22 cellular contexts compared by ENCODE assay signal in the genomic region with DNA sequence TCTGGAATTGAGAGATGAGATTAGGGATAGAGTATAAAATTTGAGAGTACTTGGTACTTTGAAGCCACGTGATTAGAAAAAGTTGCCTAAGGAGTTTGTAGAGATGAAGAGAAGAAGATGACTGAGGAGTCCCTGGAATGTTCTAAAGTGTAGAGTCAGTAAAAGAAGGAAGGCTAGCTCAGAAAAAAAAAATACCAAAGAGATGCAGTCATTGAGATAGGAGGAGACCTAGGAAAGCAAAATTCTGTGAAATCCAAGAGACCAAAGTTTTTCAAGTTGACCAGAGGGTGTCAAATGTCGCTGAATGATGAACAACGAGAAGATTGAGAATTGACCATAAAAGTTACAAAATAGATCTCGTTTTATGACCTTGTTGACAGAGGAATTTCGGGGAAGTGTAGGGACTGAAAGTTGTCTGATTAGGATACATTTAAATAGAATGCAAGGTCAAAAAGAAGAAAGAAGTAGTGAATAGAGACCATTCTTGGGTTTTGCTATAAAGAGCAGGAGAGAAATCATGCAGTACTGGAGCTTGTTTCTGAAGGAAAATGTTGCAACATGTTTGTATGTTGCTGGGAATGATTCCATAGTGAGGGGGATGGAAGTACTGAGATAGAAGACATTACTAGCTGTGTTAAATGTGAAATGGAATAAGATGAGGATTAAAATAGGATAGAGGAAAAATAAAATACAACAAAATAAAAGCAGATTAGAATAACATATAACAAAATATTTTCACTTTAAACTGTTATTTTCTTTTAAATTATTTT. TPM values are rescaled to one million over a fixed set of nuclear protein-coding genes. Genes with fewer than 3 reads are reported as not detected.
DNase-seq lines count a peak whose midpoint lies in the region; ATAC-seq, FAIRE-seq and TF ChIP-seq lines count a peak whose summit lies in the region.
"Had no signal": no experiment of that assay in that cellular context is flagged by ENCODE, and none has a peak within 500 bp of the region (broad histone marks: within the 10 kb centered on the region; RNA-seq: fewer than 3 reads in every experiment).

No MANE protein-coding gene starts in this region.

- peak; percentile 45 for DNase-seq in GM04504 (ENCODE audit: low read depth)
- peak; percentile 50 for DNase-seq in amniotic epithelial cell (ENCODE audit: low read depth)
- DNase-seq in keratinocyte (ENCODE audit: low read depth, low spot score), result no peak
- no peak for DNase-seq in uterus
- no peak for DNase-seq in DMS153 treated with DMSO at 0.1 percent for 48 hours (lab: John Stamatoyannopoulos, UW; ENCODE audit: unreplicated experiment)
- no peak for DNase-seq in activated naive CD4-positive, alpha-beta T cell (lab: John Stamatoyannopoulos, UW)
- DNase-seq: activated CD4-positive, CD25-positive, alpha-beta regulatory T cell; activated CD8-positive, alpha-beta T cell treated with anti-CD3 and anti-CD28 coated beads, Interleukin-2, amount 10 ng/mL, durations not matched to agents 7 days and 5 days; activated T-cell treated with anti-CD3 and anti-CD28 coated beads, Interleukin-2, amount 50 U/mL, for 72 hours; BE2C; effector CD8-positive, alpha-beta T cell; immature natural killer cell; Kasumi-1; lower lobe of right lung; NCI-H1417; NCI-H2107; NCI-H510A treated with DMSO at 0.1 percent for 48 hours; nucleus accumbens; RPMI8226; T-helper 9 cell had no signal

- H3K4me3 ChIP-seq in keratinocyte (ENCODE audit: control insufficient read depth in 2 of 3, extremely low read depth in 1 of 3, insufficient read depth in 2 of 3, low read depth in 1 of 3, low read length in 3 of 3), result no peak overlapping the region
- no peak overlapping the region for H3K4me3 ChIP-seq in uterus
- H3K4me3 ChIP-seq: lower lobe of right lung had no signal

- H3K9me3 ChIP-seq in keratinocyte (ENCODE audit: control insufficient read depth, low read depth, low read length) (no peaks in the 10 kb centered on the region), uterus (no peaks in the 10 kb centered on the region)
- H3K9me3 ChIP-seq: BE2C, lower lobe of right lung had no signal

- H3K4me1 ChIP-seq in keratinocyte (ENCODE audit: control insufficient read depth, extremely low read depth, insufficient read depth, low read length) (no peaks in the 10 kb centered on the region), uterus (peaks cover 0 to 5% of the 10 kb centered on the region in 2 donors)
- H3K4me1 ChIP-seq: BE2C, lower lobe of right lung had no signal

- ATAC-seq in HG02981 (IDR thresholded peaks at IDR 0.05; ENCODE audit: unreplicated experiment), result no peak
- ATAC-seq: activated CD8-positive, alpha-beta T cell treated with anti-CD3 and anti-CD28 coated beads, Interleukin-2, amount 10 ng/mL, durations not matched to agents 7 days and 5 days; activated T-cell treated with anti-CD3 and anti-CD28 coated beads, Interleukin-2, amount 50 U/mL, for 72 hours; esophagus mucosa; lower lobe of right lung had no signal

- intact Hi-C loops in uterus (cut with DNase I; ENCODE audit: low total_unique reads), result no loop called here

- H3K79me2 ChIP-seq in keratinocyte (ENCODE audit: control insufficient read depth, insufficient read depth, low read length), result no peaks in the 10 kb centered on the region

- no peaks in the 10 kb centered on the region for H3K36me3 ChIP-seq in keratinocyte (ENCODE audit: control insufficient read depth in 2 of 2, extremely low read depth in 1 of 2, insufficient read depth in 2 of 2, low read length in 2 of 2)
- no peaks in the 10 kb centered on the region for H3K36me3 ChIP-seq in uterus
- H3K36me3 ChIP-seq: BE2C, lower lobe of right lung had no signal

- H3K4me2 ChIP-seq in keratinocyte (ENCODE audit: control insufficient read depth, extremely low read depth, insufficient read depth, low read depth, low read length), result no peak overlapping the region

- peak; percentile 77 for FAIRE-seq in keratinocyte (lab: Jason Lieb, UNC)

- TF ChIP-seq CTCF in keratinocyte (optimal IDR thresholded peaks at IDR 0.05 in 1 of 3, IDR thresholded peaks at IDR 0.05 in 1 of 3, conservative IDR thresholded peaks at IDR 0.05 in 1 of 3; ENCODE audit: extremely low read depth in 1 of 3, insufficient read depth in 2 of 3, low read length in 3 of 3), result no peak
- TF ChIP-seq CTCF in uterus (IDR thresholded peaks at IDR 0.05), result no peak

- dilution Hi-C loops in keratinocyte (cut with MboI; ENCODE audit: extremely low pct_ligation_motif_present, low sequenced_read_pairs), result no loop called here

- no peak overlapping the region for H2AFZ ChIP-seq in keratinocyte (ENCODE audit: control insufficient read depth, low read length)

- no peaks in the 10 kb centered on the region for H4K20me1 ChIP-seq in keratinocyte (ENCODE audit: control insufficient read depth, extremely low read depth, insufficient read depth, low read length)

- H3K27me3 ChIP-seq in keratinocyte (ENCODE audit: control insufficient read depth, extremely low read depth, insufficient read depth, low read length), result no peaks in the 10 kb centered on the region
- no peaks in the 10 kb centered on the region for H3K27me3 ChIP-seq in uterus
- H3K27me3 ChIP-seq: BE2C had no signal

- TF ChIP-seq POLR2A in uterus (IDR thresholded peaks at IDR 0.05), result no peak

- no peaks in the 10 kb centered on the region for H3K9me1 ChIP-seq in keratinocyte (ENCODE audit: control insufficient read depth, extremely low read depth, insufficient read depth, low read length)

- no peak overlapping the region for H3K27ac ChIP-seq in keratinocyte (ENCODE audit: control insufficient read depth, insufficient read depth, low read length)
- peak overlapping the region; percentile 58 to 82 for H3K27ac ChIP-seq in uterus
- H3K27ac ChIP-seq: lower lobe of right lung had no signal

- H3K9ac ChIP-seq in keratinocyte (ENCODE audit: control insufficient read depth, extremely low read depth, insufficient read depth, low read length), result no peak overlapping the region

RNA-seq across cellular contexts. Expression of a gene that starts 30.2 kb away (rescaled TPM):
- polyA plus RNA-seq in keratinocyte, result not detected in 3 replicates
- polyA plus RNA-seq in keratinocyte (2011; ENCODE audit: low read depth), result not detected
- not detected in 2 replicates for polyA plus RNA-seq in keratinocyte (2011; cell fraction: cytosol; rRNA removed)
- not detected in 2 replicates for polyA plus RNA-seq in keratinocyte (2011; cell fraction: nucleus; rRNA removed)
- not detected in 2 replicates for polyA plus RNA-seq in keratinocyte (2012; ENCODE audit: low replicate concordance)
- not detected in 3 replicates for polyA minus RNA-seq in keratinocyte
- not detected for polyA minus RNA-seq in keratinocyte (2011; cell fraction: cytosol; rRNA and poly(A)+ RNA removed)
- not detected in 2 replicates for polyA minus RNA-seq in keratinocyte (2011; cell fraction: nucleus; rRNA and poly(A)+ RNA removed)
- total RNA-seq in uterus, result 1 to 10 TPM in 2 of 4 donors, under 1 TPM in 2; 0.29 to 5.1 (median 1.5) TPM
- total RNA-seq: activated CD8-positive, alpha-beta T cell treated with anti-CD3 and anti-CD28 coated beads, Interleukin-2, amount 10 ng/mL, durations not matched to agents 7 days and 5 days; activated T-cell treated with anti-CD3 and anti-CD28 coated beads, Interleukin-2, amount 50 U/mL, for 72 hours had no signal
- polyA plus RNA-seq: immature natural killer cell had no signal

Comparison
In these comparisons a context has a peak if more than half of its experiments do, and no peak if none do; other contexts are left out.
1. DNase-seq: peak in GM04504 (single experiment) and amniotic epithelial cell (single experiment); none in keratinocyte (single experiment), uterus (0 of 2), DMS153 treated with DMSO at 0.1 percent for 48 hours (single experiment) and activated naive CD4-positive, alpha-beta T cell (0 of 4).